Comparison of ENCODE assay signal across 7 cellular contexts in the genomic region with DNA sequence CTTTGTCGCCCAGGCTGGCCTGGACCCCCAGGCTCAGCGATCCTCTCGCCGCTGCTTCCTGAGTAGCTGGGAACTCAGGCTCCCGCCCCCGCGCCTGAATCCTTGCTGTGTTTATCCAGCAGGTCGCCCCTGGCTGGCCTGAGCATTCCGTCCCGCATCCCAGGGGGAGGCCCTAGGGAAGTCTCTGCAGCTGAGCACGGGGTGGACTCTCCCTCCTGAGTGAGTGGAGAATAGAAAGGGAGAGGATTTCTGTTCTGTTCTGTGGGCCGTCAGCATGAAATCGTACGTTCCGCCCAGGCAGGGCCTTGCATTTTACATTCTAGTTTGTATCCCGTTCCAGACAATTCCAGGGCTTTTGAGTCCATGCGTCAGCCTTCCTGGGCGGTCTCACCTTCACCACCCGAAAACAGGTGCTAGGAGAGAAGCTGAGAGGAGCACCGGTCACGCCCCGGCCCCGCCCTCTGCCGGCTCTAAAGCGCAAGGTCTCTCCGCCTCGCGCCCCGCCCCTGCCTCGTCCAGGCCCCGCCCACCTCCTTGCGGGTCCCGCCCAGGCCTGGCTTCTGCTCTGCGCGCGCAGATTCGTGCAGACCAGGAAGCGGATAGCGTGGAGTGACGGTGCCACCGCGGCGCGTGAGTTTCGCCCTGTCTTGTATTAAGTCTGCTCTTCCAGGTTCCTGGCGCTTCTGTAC.
DNase-seq lines count a peak whose midpoint lies in the region; ATAC-seq and TF ChIP-seq lines count a peak whose summit lies in the region.

A gene (plus strand): TSS at position 586 of the 689 bp plus-strand sequence. CDS start 15,285 bp downstream, outside the sequence.

- peak; percentile 30 for TF ChIP-seq CTCF in retinal pigment epithelial cell (conservative IDR thresholded peaks at IDR 0.05; ENCODE audit: low read depth, low read length)

- no peaks in the 10 kb centered on the region for H3K27me3 Mint-ChIP-seq in T-helper 2 cell treated with Interferon-gamma antibody and Interleukin-4, amounts not matched to agents 5 μg/mL and 100 μg/mL, for 36 hours (ENCODE audit: low read depth)

- H3K27ac Mint-ChIP-seq in T-helper 2 cell treated with Interferon-gamma antibody and Interleukin-4, amounts not matched to agents 5 μg/mL and 100 μg/mL, for 36 hours = peak within 1 kb of the TSS; percentile 94

- peak; percentile 92 for ATAC-seq in GM18505 (IDR thresholded peaks at IDR 0.05; ENCODE audit: unreplicated experiment)
- ATAC-seq in HG02943 (IDR thresholded peaks at IDR 0.05; ENCODE audit: low read depth, unreplicated experiment) = peak; percentile 91

- peak within 1 kb of the TSS; percentile 91 for H3K4me3 ChIP-seq in retinal pigment epithelial cell (ENCODE audit: low read length)

- H3K36me3 Mint-ChIP-seq in T-helper 2 cell treated with Interferon-gamma antibody and Interleukin-4, amounts not matched to agents 5 μg/mL and 100 μg/mL, for 36 hours (ENCODE audit: low read depth) = peaks cover 42% of the 10 kb centered on the region

- peak; percentile 87 for TF ChIP-seq POLR2A in GM18505 (IDR thresholded peaks at IDR 0.05; ENCODE audit: borderline replicate concordance, extremely low read depth, insufficient read depth, insufficient read length)

- DNase-seq in NCI-H187 treated with DMSO at 0.1 percent for 48 hours (lab: John Stamatoyannopoulos, UW) (peak; percentile 81), astrocyte of the hippocampus (ENCODE audit: low read depth, low spot score) (peak; percentile 97), hippocampal formation (lab: John Stamatoyannopoulos, UW) (peak; percentile 86 to 87), retinal pigment epithelial cell (ENCODE audit: low read depth) (peak; percentile 46)
- DNase-seq in T-helper 2 cell treated with Interferon-gamma antibody and Interleukin-4, amounts not matched to agents 5 μg/mL and 100 μg/mL, for 36 hours (ENCODE audit: low spot score) = peak; percentile 95

- peak within 1 kb of the TSS; percentile 97 for H3K4me3 Mint-ChIP-seq in T-helper 2 cell treated with Interferon-gamma antibody and Interleukin-4, amounts not matched to agents 5 μg/mL and 100 μg/mL, for 36 hours

- peaks cover 18% of the 10 kb centered on the region for H3K9me3 Mint-ChIP-seq in T-helper 2 cell treated with Interferon-gamma antibody and Interleukin-4, amounts not matched to agents 5 μg/mL and 100 μg/mL, for 36 hours

- peaks cover 15% of the 10 kb centered on the region for H3K4me1 Mint-ChIP-seq in T-helper 2 cell treated with Interferon-gamma antibody and Interleukin-4, amounts not matched to agents 5 μg/mL and 100 μg/mL, for 36 hours (ENCODE audit: low read depth)

Comparison
In these comparisons a context has a peak if more than half of its experiments do, and no peak if none do; other contexts are left out.
1. Peak in every context shown above with its lines: DNase-seq, ATAC-seq and H3K4me3 ChIP-seq.
2. DNase-seq: peak in every context shown above with its lines; median percentile 97 in astrocyte of the hippocampus; 95 in T-helper 2 cell treated with Interferon-gamma antibody and Interleukin-4, amounts not matched to agents 5 μg/mL and 100 μg/mL, for 36 hours; 86 in hippocampal formation; 81 in NCI-H187 treated with DMSO at 0.1 percent for 48 hours; 46 in retinal pigment epithelial cell.